Comparison of ENCODE assay signal across 15 cellular contexts in genomic region chr2:230184727-230185578, GRCh38. TPM values are rescaled to one million over a fixed set of nuclear protein-coding genes. Genes with fewer than 3 reads are reported as not detected.
A peak's percentile ranks its signal among the peaks of the same experiment; 100 is the strongest.
DNase-seq lines count a peak whose midpoint lies in the region; ATAC-seq, FAIRE-seq and TF ChIP-seq lines count a peak whose summit lies in the region.
"Had no signal": no experiment of that assay in that cellular context is flagged by ENCODE, and none has a peak within 500 bp of the region (broad histone marks: within the 10 kb centered on the region; RNA-seq: fewer than 3 reads in every experiment).

No MANE protein-coding gene starts in this region.

- H3K27ac ChIP-seq in right lobe of liver = no peak overlapping the region
- H3K27ac ChIP-seq in HepG2 (ENCODE audit: extremely low read length, insufficient read depth, low read length) = no peak overlapping the region
- H3K27ac ChIP-seq in upper lobe of right lung = no peak overlapping the region
- no peak overlapping the region for H3K27ac ChIP-seq in WERI-Rb-1
- H3K27ac ChIP-seq: lower lobe of right lung had no signal

- no peak for TF ChIP-seq EP300 in HepG2 (IDR thresholded peaks at IDR 0.05; ENCODE audit: low read depth in 2 of 2, low read length in 2 of 2)
- TF ChIP-seq EP300 in HepG2 (CRISPR knock-in tag; IDR thresholded peaks at IDR 0.05; ENCODE audit: borderline replicate concordance) = no peak

- no peak for TF ChIP-seq CTCF in right lobe of liver (IDR thresholded peaks at IDR 0.05)
- TF ChIP-seq CTCF in HepG2 (CRISPR knock-in tag; IDR thresholded peaks at IDR 0.05) = no peak
- no peak for TF ChIP-seq CTCF in upper lobe of right lung (IDR thresholded peaks at IDR 0.05)
- no peak for TF ChIP-seq CTCF in WERI-Rb-1 (IDR thresholded peaks at IDR 0.05; ENCODE audit: low read depth, low read length)

- H3K4me1 ChIP-seq in right lobe of liver = no peaks in the 10 kb centered on the region
- H3K4me1 ChIP-seq in HepG2 (ENCODE audit: insufficient read depth, low read length) = no peaks in the 10 kb centered on the region
- H3K4me1 ChIP-seq in upper lobe of right lung = no peaks in the 10 kb centered on the region
- H3K4me1 ChIP-seq: lower lobe of right lung had no signal

- no peaks in the 10 kb centered on the region for H4K20me1 ChIP-seq in HepG2 (ENCODE audit: insufficient read depth, low read length)

- WGBS in right lobe of liver (ENCODE audit: insufficient coverage, low coverage, low lambda C conversion rate, missing lambda C conversion rate) = 54% methylated on average over 7 of the region's 10 CpGs
- 73% methylated on average over 10 of the region's 10 CpGs for WGBS in HepG2 (ENCODE audit: low lambda C conversion rate)

- in situ Hi-C loops in HepG2 (cut with HindIII; ENCODE audit: extremely low pct_ligation_motif_present, low pct_unique_long_range_greater_than_20kb) (no loop called here), SK-MEL-5 (cut with HindIII; ENCODE audit: low pct_unique_long_range_greater_than_20kb, low sequenced_read_pairs) (no loop called here)

- no TSS peak for BruUV-seq in HepG2 (replicated peaks; lab: Mats Ljungman, UMichigan)

- POLR2A ChIA-PET in HepG2 (lab: Yijun Ruan, JAX) = no interaction called here

- no peak for TF ChIP-seq POLR2A in right lobe of liver (IDR thresholded peaks at IDR 0.05)
- no peak for TF ChIP-seq POLR2A in HepG2 (IDR thresholded peaks at IDR 0.05; ENCODE audit: insufficient read depth in 1 of 2, low read depth in 2 of 2, low read length in 2 of 2)

- H3K27me3 ChIP-seq in right lobe of liver (no peaks in the 10 kb centered on the region), HepG2 (ENCODE audit: control insufficient read depth in 1 of 2, insufficient read depth in 2 of 2, low read length in 2 of 2) (no peaks in the 10 kb centered on the region), upper lobe of right lung (no peaks in the 10 kb centered on the region), WERI-Rb-1 (ENCODE audit: insufficient read depth, low read depth, severe bottlenecking) (peaks cover 45% of the 10 kb centered on the region)

- H3K4me2 ChIP-seq in HepG2 (ENCODE audit: low read depth, low read length) = no peak overlapping the region

- H3K79me2 ChIP-seq in HepG2 (ENCODE audit: insufficient read depth, low read length) = no peaks in the 10 kb centered on the region

- no peak for TF ChIP-seq RAD21 in HepG2 (CRISPR knock-in tag; IDR thresholded peaks at IDR 0.05)

- peak in 3 of 4 donors; percentile 64 to 74 (median 70) for ATAC-seq in right lobe of liver
- ATAC-seq in HepG2 = no peak
- ATAC-seq in upper lobe of right lung = peak; percentile 22
- no peak for ATAC-seq in GM18870 (IDR thresholded peaks at IDR 0.05; ENCODE audit: unreplicated experiment)
- ATAC-seq: activated CD4-positive, alpha-beta T cell treated with anti-CD3 and anti-CD28 coated beads for 36 hours; lower lobe of right lung had no signal

- H3K9ac ChIP-seq in HepG2 (ENCODE audit: insufficient read depth, low read depth, low read length) = no peak overlapping the region

- DNase-seq in right lobe of liver (no peak), HepG2 (ENCODE audit: low spot score) (no peak), SK-MEL-5 (ENCODE audit: low read depth, low spot score) (peak; percentile 71), iris pigment epithelial cell (ENCODE audit: low read depth) (peak; percentile 70), upper lobe of right lung (no peak), WERI-Rb-1 (no peak), DMS79 treated with DMSO at 0.1 percent for 48 hours (lab: John Stamatoyannopoulos, UW) (no peak)
- DNase-seq: activated CD4-positive, alpha-beta T cell treated with anti-CD3 and anti-CD28 coated beads for 36 hours; lower lobe of right lung; NCI-H1048; posterior cingulate gyrus; stimulated activated CD4-positive, alpha-beta T cell treated with anti-CD3 and anti-CD28 coated beads, Interleukin-1b, Interleukin-23, amount 100 ng/mL, for 48 hours had no signal

- H2AFZ ChIP-seq in HepG2 (ENCODE audit: low read length) = no peak overlapping the region

- H3K4me3 ChIP-seq in right lobe of liver (no peak overlapping the region), HepG2 (replicated peaks in 1 of 3; ENCODE audit: insufficient read depth in 1 of 3, low read depth in 2 of 3, low read length in 3 of 3) (no peak overlapping the region), upper lobe of right lung (no peak overlapping the region), WERI-Rb-1 (ENCODE audit: low read depth, low read length) (no peak overlapping the region)
- H3K4me3 ChIP-seq: lower lobe of right lung had no signal

- CTCF ChIA-PET in HepG2 (lab: Yijun Ruan, JAX; ENCODE audit: low intra/inter-chr PET ratio, low total read pairs) = no interaction called here

- no peaks in the 10 kb centered on the region for H3K9me3 ChIP-seq in right lobe of liver
- H3K9me3 ChIP-seq in HepG2 (ENCODE audit: low read length) = no peaks in the 10 kb centered on the region
- H3K9me3 ChIP-seq in upper lobe of right lung = no peaks in the 10 kb centered on the region
- no peaks in the 10 kb centered on the region for H3K9me3 ChIP-seq in WERI-Rb-1 (ENCODE audit: severe bottlenecking)
- H3K9me3 ChIP-seq: lower lobe of right lung had no signal

- intact Hi-C loops in right lobe of liver (cut with DNase I) = no loop called here
- intact Hi-C loops in HepG2 (cut with micrococcal nuclease; ENCODE audit: unreplicated experiment) = no loop called here
- intact Hi-C loops in upper lobe of right lung (cut with DNase I) = loop anchor here (5.0 kb wide), 1 partner anchor 497 kb away; no protein-coding TSS in a partner anchor

- no peak for FAIRE-seq in HepG2 (lab: Jason Lieb, UNC)
- FAIRE-seq: bronchial epithelial cell, endometrium had no signal

- peaks cover 0 to 4% (median 0%) of the 10 kb centered on the region in 4 donors for H3K36me3 ChIP-seq in right lobe of liver
- H3K36me3 ChIP-seq in HepG2 (replicated peaks in 1 of 2; ENCODE audit: control insufficient read depth in 1 of 2, insufficient read depth in 2 of 2, low read length in 2 of 2) = 0 out of 5 replicates have a peak, but pooled peaks cover 0 to 3% of the 10 kb centered on the region in 2 experiments
- H3K36me3 ChIP-seq in upper lobe of right lung = peaks cover 35% of the 10 kb centered on the region
- no peaks in the 10 kb centered on the region for H3K36me3 ChIP-seq in WERI-Rb-1

RNA-seq across cellular contexts. Expression of gene SP110, which starts 34.8 kb away (rescaled TPM):
- total RNA-seq in right lobe of liver (10 to 100 TPM in 4 of 6 experiments, 1 to 10 TPM in 2; 5.0 to 13.1 (median 11.2) TPM), HepG2 (2016; rRNA removed; fragmentation: Illumina TruSeq; extraction: Trizol) (9.8 and 10.4 TPM in 2 replicates), upper lobe of right lung (46.9 TPM)
- total RNA-seq in HepG2 (2016; cell fraction: cytosol; rRNA removed; fragmentation: Illumina TruSeq; extraction: Trizol; ENCODE audit: low read depth) = 3.0 TPM in 2 replicates
- total RNA-seq in HepG2 (2016; cell fraction: insoluble cytoplasmic fraction; rRNA removed; fragmentation: Illumina TruSeq; extraction: Trizol) = 9.3 and 9.8 TPM in 2 replicates
- total RNA-seq in HepG2 (2016; cell fraction: membrane; rRNA removed; fragmentation: Illumina TruSeq; extraction: Trizol) = 5.2 and 5.4 TPM in 2 replicates
- total RNA-seq in HepG2 (2016; cell fraction: nucleus; rRNA removed; fragmentation: Illumina TruSeq; extraction: Trizol) = 8.2 and 11.5 TPM in 2 replicates
- polyA plus RNA-seq in HepG2 (2011; rRNA removed) = 7.9 and 9.7 TPM in 2 replicates
- polyA plus RNA-seq in HepG2 (2011; cell fraction: cytosol; rRNA removed) = 5.5 and 6.7 TPM in 2 replicates
- 6.9 and 13.0 TPM in 2 replicates for polyA plus RNA-seq in HepG2 (2011; cell fraction: nucleus; rRNA removed)
- 7.8 and 10.1 TPM in 2 replicates for polyA plus RNA-seq in HepG2 (2012)
- 1.9 and 3.0 TPM in 2 replicates for polyA plus RNA-seq in HepG2 (2016; cell fraction: cytosol; fragmentation: Illumina TruSeq; extraction: Trizol; ENCODE audit: low read depth)
- 9.8 and 13.4 TPM in 2 replicates for polyA plus RNA-seq in HepG2 (2016; cell fraction: insoluble cytoplasmic fraction; fragmentation: Illumina TruSeq; extraction: Trizol; ENCODE audit: low read depth)
- 3.2 and 3.9 TPM in 2 replicates for polyA plus RNA-seq in HepG2 (2016; cell fraction: membrane; fragmentation: Illumina TruSeq; extraction: Trizol; ENCODE audit: low read depth)
- polyA plus RNA-seq in HepG2 (2016; cell fraction: nucleus; fragmentation: Illumina TruSeq; extraction: Trizol; ENCODE audit: insufficient read depth, low read depth) = 14.4 and 14.6 TPM in 2 replicates
- polyA minus RNA-seq in HepG2 (2011; rRNA and poly(A)+ RNA removed; ENCODE audit: low replicate concordance) = 7.2 and 8.0 TPM in 2 replicates
- 4.8 and 5.0 TPM in 2 replicates for polyA minus RNA-seq in HepG2 (2011; cell fraction: cytosol; rRNA and poly(A)+ RNA removed)
- polyA minus RNA-seq in HepG2 (2011; cell fraction: nucleus; rRNA and poly(A)+ RNA removed) = 18.9 and 26.6 TPM in 2 replicates
- total RNA-seq in SK-MEL-5 (2014; rRNA removed; shearing (Covaris generic)) = 16.0 and 16.4 TPM in 2 replicates
- polyA plus RNA-seq in SK-MEL-5 (2015; cell fraction: cytosol; rRNA removed) = 10.9 and 18.5 TPM in 2 replicates
- polyA plus RNA-seq in SK-MEL-5 (2015; cell fraction: nucleus; rRNA removed) = 11.2 and 17.3 TPM in 2 replicates

RNA-seq across cellular contexts. Expression of gene SP140, which starts 40.6 kb away (rescaled TPM):
- 1 to 10 TPM in 1 of 6 experiments, under 1 TPM in 4, not detected in 1; 0.43 to 1.2 (median 0.82) TPM for total RNA-seq in right lobe of liver
- 0.79 and 0.80 TPM in 2 replicates for total RNA-seq in HepG2 (2016; rRNA removed; fragmentation: Illumina TruSeq; extraction: Trizol)
- total RNA-seq in HepG2 (2016; cell fraction: cytosol; rRNA removed; fragmentation: Illumina TruSeq; extraction: Trizol; ENCODE audit: low read depth) = 0.26 and 0.91 TPM in 2 replicates
- total RNA-seq in HepG2 (2016; cell fraction: insoluble cytoplasmic fraction; rRNA removed; fragmentation: Illumina TruSeq; extraction: Trizol) = 1.1 TPM in 2 replicates
- total RNA-seq in HepG2 (2016; cell fraction: membrane; rRNA removed; fragmentation: Illumina TruSeq; extraction: Trizol) = 0.59 and 1.1 TPM in 2 replicates
- 2.0 and 2.6 TPM in 2 replicates for total RNA-seq in HepG2 (2016; cell fraction: nucleus; rRNA removed; fragmentation: Illumina TruSeq; extraction: Trizol)
- polyA plus RNA-seq in HepG2 (2011; rRNA removed) = 0.57 and 0.81 TPM in 2 replicates
- polyA plus RNA-seq in HepG2 (2011; cell fraction: cytosol; rRNA removed) = 0.52 and 0.86 TPM in 2 replicates
- polyA plus RNA-seq in HepG2 (2011; cell fraction: nucleus; rRNA removed) = 0.66 and 2.3 TPM in 2 replicates
- polyA plus RNA-seq in HepG2 (2012) = 1.2 and 1.9 TPM in 2 replicates
- polyA plus RNA-seq in HepG2 (2016; cell fraction: cytosol; fragmentation: Illumina TruSeq; extraction: Trizol; ENCODE audit: low read depth) = 0.40 and 0.55 TPM in 2 replicates
- polyA plus RNA-seq in HepG2 (2016; cell fraction: insoluble cytoplasmic fraction; fragmentation: Illumina TruSeq; extraction: Trizol; ENCODE audit: low read depth) = 1.2 and 2.0 TPM in 2 replicates
- 0.56 and 0.97 TPM in 2 replicates for polyA plus RNA-seq in HepG2 (2016; cell fraction: membrane; fragmentation: Illumina TruSeq; extraction: Trizol; ENCODE audit: low read depth)
- 1.1 TPM in 1 of 2 replicates, not detected in the other for polyA plus RNA-seq in HepG2 (2016; cell fraction: nucleus; fragmentation: Illumina TruSeq; extraction: Trizol; ENCODE audit: insufficient read depth, low read depth)
- polyA minus RNA-seq in HepG2 (2011; rRNA and poly(A)+ RNA removed; ENCODE audit: low replicate concordance) = 1.4 TPM in 1 of 2 replicates, not detected in the other
- not detected in 2 replicates for polyA minus RNA-seq in HepG2 (2011; cell fraction: cytosol; rRNA and poly(A)+ RNA removed)
- 1.5 and 5.7 TPM in 2 replicates for polyA minus RNA-seq in HepG2 (2011; cell fraction: nucleus; rRNA and poly(A)+ RNA removed)
- not detected in 2 replicates for total RNA-seq in SK-MEL-5 (2014; rRNA removed; shearing (Covaris generic))
- polyA plus RNA-seq in SK-MEL-5 (2015; cell fraction: cytosol; rRNA removed) = 0.11 TPM in 1 of 2 replicates, not detected in the other
- polyA plus RNA-seq in SK-MEL-5 (2015; cell fraction: nucleus; rRNA removed) = 3.3 TPM in 1 of 2 replicates, not detected in the other
- 12.7 TPM for total RNA-seq in upper lobe of right lung
- total RNA-seq: bronchial epithelial cell had no signal

Comparison
In these comparisons a context has a peak if more than half of its experiments do, and no peak if none do; other contexts are left out.
1. ATAC-seq: peak in right lobe of liver (3 of 4) and upper lobe of right lung (single experiment); none in HepG2 (single experiment) and GM18870 (single experiment).
2. DNase-seq: peak in SK-MEL-5 (single experiment) and iris pigment epithelial cell (single experiment); none in right lobe of liver (0 of 3), HepG2 (single experiment), upper lobe of right lung (single experiment), WERI-Rb-1 (single experiment) and DMS79 treated with DMSO at 0.1 percent for 48 hours (single experiment).